In the genomic region with DNA sequence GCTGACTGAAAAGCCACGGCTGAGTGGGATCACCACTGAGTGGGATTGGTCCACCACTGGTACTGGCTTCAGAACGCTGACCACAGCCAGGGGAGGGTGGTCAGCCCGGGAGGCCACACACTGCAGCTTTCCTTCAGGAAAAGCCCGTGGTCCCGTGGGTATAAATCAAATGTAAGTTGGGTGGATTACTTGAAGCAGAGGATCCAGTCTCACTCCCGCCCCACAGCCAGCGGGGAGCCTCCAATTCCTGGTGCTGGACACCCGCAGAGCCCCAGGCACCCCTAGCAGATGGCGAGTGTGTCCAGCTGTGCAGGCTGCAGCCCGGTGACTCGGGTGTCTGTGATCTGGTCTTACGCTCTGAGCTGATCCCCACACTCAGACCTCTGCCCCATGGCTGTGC, we compare ENCODE assay signal across 17 cellular contexts.
DNase-seq lines count a peak whose midpoint lies in the region; ATAC-seq and TF ChIP-seq lines count a peak whose summit lies in the region.
"Had no signal": no experiment of that assay in that cellular context is flagged by ENCODE, and none has a peak within 500 bp of the region (broad histone marks: within the 10 kb centered on the region; RNA-seq: fewer than 3 reads in every experiment).

No MANE protein-coding gene starts in this region.

- peaks cover 11% of the 10 kb centered on the region for H3K4me1 ChIP-seq in right cardiac atrium (ENCODE audit: control insufficient read depth, insufficient read depth, low read length)
- no peaks in the 10 kb centered on the region for H3K4me1 ChIP-seq in left lung
- H3K4me1 ChIP-seq: BLaER1 had no signal

- no peak overlapping the region for H3K4me3 Mint-ChIP-seq in activated CD8-positive, alpha-beta T cell treated with anti-CD3 and anti-CD28 coated beads, Interleukin-2, amount 10 ng/mL, durations not matched to agents 7 days and 5 days
- H3K4me3 Mint-ChIP-seq: CD8-positive, alpha-beta T cell; GM23338 had no signal

- H3K27ac ChIP-seq in right cardiac atrium (ENCODE audit: low read length) = peak overlapping the region; percentile 59
- no peak overlapping the region for H3K27ac ChIP-seq in RWPE1
- no peak overlapping the region for H3K27ac ChIP-seq in left lung
- H3K27ac ChIP-seq: BLaER1 had no signal

- no peaks in the 10 kb centered on the region for H3K9me3 Mint-ChIP-seq in activated CD8-positive, alpha-beta T cell treated with anti-CD3 and anti-CD28 coated beads, Interleukin-2, amount 10 ng/mL, durations not matched to agents 7 days and 5 days (ENCODE audit: insufficient read depth)
- H3K9me3 Mint-ChIP-seq: CD8-positive, alpha-beta T cell; GM23338 had no signal

- H3K27me3 ChIP-seq in right cardiac atrium (ENCODE audit: control insufficient read depth, insufficient read depth) (no peaks in the 10 kb centered on the region), left lung (no peaks in the 10 kb centered on the region)
- H3K27me3 ChIP-seq: BLaER1 had no signal

- H3K27me3 Mint-ChIP-seq in activated CD8-positive, alpha-beta T cell treated with anti-CD3 and anti-CD28 coated beads, Interleukin-2, amount 10 ng/mL, durations not matched to agents 7 days and 5 days (ENCODE audit: low read depth) = peaks cover 5% of the 10 kb centered on the region

- CTCF ChIA-PET in activated CD8-positive, alpha-beta T cell treated with anti-CD3 and anti-CD28 coated beads, Interleukin-2, amount 10 ng/mL, durations not matched to agents 7 days and 5 days (lab: Charles Lee) = no interaction called here
- CTCF ChIA-PET in RWPE1 (lab: Yijun Ruan, JAX) = no interaction called here

- POLR2A ChIA-PET in activated CD8-positive, alpha-beta T cell treated with anti-CD3 and anti-CD28 coated beads, Interleukin-2, amount 10 ng/mL, durations not matched to agents 7 days and 5 days (lab: Charles Lee) = no interaction called here
- POLR2A ChIA-PET in RWPE1 (lab: Yijun Ruan, JAX; ENCODE audit: low non-redundant PET) = no interaction called here

- no peaks in the 10 kb centered on the region for H3K36me3 ChIP-seq in left lung
- H3K36me3 ChIP-seq: BLaER1 had no signal

- H3K9me3 ChIP-seq in right cardiac atrium (ENCODE audit: control insufficient read depth, low read length) (no peaks in the 10 kb centered on the region), left lung (no peaks in the 10 kb centered on the region)
- H3K9me3 ChIP-seq: BLaER1 had no signal

- intact Hi-C loops in left ventricle myocardium superior (cut with micrococcal nuclease) (no loop called here), Right ventricle myocardium superior (cut with DNase I) (no loop called here), right cardiac atrium (cut with DNase I) (loop anchor here in 1 of 4 donors (10.0 kb wide), 1 partner anchor 185 kb away; no protein-coding TSS in a partner anchor), posterior vena cava (cut with DNase I) (no loop called here), left lung (cut with DNase I) (no loop called here)

- H3K4me1 Mint-ChIP-seq in activated CD8-positive, alpha-beta T cell treated with anti-CD3 and anti-CD28 coated beads, Interleukin-2, amount 10 ng/mL, durations not matched to agents 7 days and 5 days (ENCODE audit: low read depth) = peaks cover 8% of the 10 kb centered on the region

- no peak for DNase-seq in left ventricle myocardium superior
- no peak for DNase-seq in Right ventricle myocardium superior
- DNase-seq in right cardiac atrium = no peak
- DNase-seq in posterior vena cava (ENCODE audit: low spot score) = peak; percentile 69
- DNase-seq in activated CD8-positive, alpha-beta T cell treated with anti-CD3 and anti-CD28 coated beads, Interleukin-2, amount 10 ng/mL, durations not matched to agents 7 days and 5 days = no peak
- DNase-seq in RWPE1 (ENCODE audit: low spot score) = no peak
- no peak for DNase-seq in left lung
- no peak for DNase-seq in NCI-H524 treated with DMSO at 0.1 percent for 48 hours (lab: John Stamatoyannopoulos, UW)
- DNase-seq: CD8-positive, alpha-beta T cell; HCEC 1CT; KBM-7; NCI-H1105 treated with DMSO at 0.1 percent for 48 hours; NCI-H1694; NCI-H2081 treated with DMSO at 0.1 percent for 48 hours; NCI-H774 had no signal

- ATAC-seq in left ventricle myocardium superior (peak; percentile 9), Right ventricle myocardium superior (ENCODE audit: poor library complexity) (no peak), right cardiac atrium (peak in 1 of 2 donors; percentile 19), left lung (no peak)
- ATAC-seq in activated CD8-positive, alpha-beta T cell treated with anti-CD3 and anti-CD28 coated beads, Interleukin-2, amount 10 ng/mL, durations not matched to agents 7 days and 5 days = no peak
- ATAC-seq: CD8-positive, alpha-beta T cell; GM23338 had no signal

- TF ChIP-seq CTCF in RWPE1 (conservative IDR thresholded peaks at IDR 0.05; ENCODE audit: low read depth) (no peak), left lung (IDR thresholded peaks at IDR 0.05) (no peak)

- WGBS in right cardiac atrium = 82% methylated on average over 12 of the region's 12 CpGs

- H3K4me3 ChIP-seq in right cardiac atrium (ENCODE audit: low read length) (no peak overlapping the region), left lung (no peak overlapping the region)
- H3K4me3 ChIP-seq: BLaER1, GM23338 had no signal

- H3K27ac Mint-ChIP-seq in activated CD8-positive, alpha-beta T cell treated with anti-CD3 and anti-CD28 coated beads, Interleukin-2, amount 10 ng/mL, durations not matched to agents 7 days and 5 days = no peak overlapping the region
- H3K27ac Mint-ChIP-seq: CD8-positive, alpha-beta T cell; GM23338 had no signal

- H3K36me3 Mint-ChIP-seq in activated CD8-positive, alpha-beta T cell treated with anti-CD3 and anti-CD28 coated beads, Interleukin-2, amount 10 ng/mL, durations not matched to agents 7 days and 5 days (ENCODE audit: low read depth) = no peaks in the 10 kb centered on the region
- H3K36me3 Mint-ChIP-seq: CD8-positive, alpha-beta T cell had no signal
